8 cellular contexts compared by ENCODE assay signal in the genomic region with DNA sequence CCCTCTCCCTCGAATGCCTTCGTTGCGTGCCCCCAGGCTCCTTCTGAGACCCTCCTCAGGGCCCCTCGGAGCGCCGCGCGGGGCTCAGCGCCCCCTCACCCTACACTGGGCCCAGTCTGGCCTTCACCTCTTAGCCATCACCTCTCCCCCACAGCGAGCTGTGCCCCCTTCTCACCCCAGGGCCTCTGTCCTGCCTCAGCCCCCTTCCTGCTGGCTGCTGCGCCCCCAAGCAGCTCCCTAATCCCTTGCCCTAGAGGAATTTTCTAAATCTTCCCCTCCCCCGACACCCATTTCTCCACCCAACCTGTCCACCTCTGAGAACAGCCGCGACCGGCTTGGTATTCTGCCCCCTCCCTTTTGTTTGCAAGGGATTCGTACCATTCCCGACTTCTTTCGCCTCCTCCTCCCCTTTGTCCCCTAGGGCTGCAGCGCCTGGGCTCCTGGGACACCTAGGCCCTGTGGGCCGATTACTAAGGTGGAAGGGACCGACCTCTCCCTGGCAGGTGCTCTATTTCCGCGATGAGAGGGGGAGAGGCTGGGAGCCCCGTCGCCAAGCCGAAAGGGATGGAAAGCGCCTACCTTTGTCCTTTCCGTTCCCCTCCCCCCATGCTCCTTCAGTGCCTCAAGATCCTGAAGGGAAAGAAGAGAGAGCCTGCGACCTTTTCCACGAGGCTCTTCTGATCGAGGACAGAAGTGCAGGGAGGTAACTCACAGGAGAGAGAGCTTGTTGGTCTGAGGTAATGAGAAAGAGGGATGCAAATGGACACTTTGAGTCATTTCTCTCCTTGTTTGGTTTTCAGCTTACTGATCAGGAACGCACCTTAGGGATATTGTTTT. TPM values are rescaled to one million over a fixed set of nuclear protein-coding genes. Genes with fewer than 3 reads are reported as not detected.
A peak's percentile ranks its signal among the peaks of the same experiment; 100 is the strongest.
DNase-seq lines count a peak whose midpoint lies in the region; ATAC-seq and TF ChIP-seq lines count a peak whose summit lies in the region.

No MANE protein-coding gene starts in this region.

- H3K9me3 Mint-ChIP-seq in CD8-positive, alpha-beta memory T cell = no peaks in the 10 kb centered on the region
- no peaks in the 10 kb centered on the region for H3K9me3 Mint-ChIP-seq in activated CD8-positive, alpha-beta T cell treated with anti-CD3 and anti-CD28 coated beads for 36 hours
- no peaks in the 10 kb centered on the region for H3K9me3 Mint-ChIP-seq in stimulated activated naive B cell treated with anti-CD40 and anti-IgM and Interleukin-4, amounts not matched to agents 10 μg/mL and 1 μg/mL and 100 μg/mL, for 72 hours

- peak; percentile 37 for ATAC-seq in HG02852 (IDR thresholded peaks at IDR 0.05; ENCODE audit: unreplicated experiment)
- no peak for ATAC-seq in activated CD8-positive, alpha-beta T cell treated with anti-CD3 and anti-CD28 coated beads for 36 hours
- ATAC-seq in stimulated activated naive B cell treated with anti-CD40 and anti-IgM and Interleukin-4, amounts not matched to agents 10 μg/mL and 1 μg/mL and 100 μg/mL, for 72 hours (replicated peaks) = peak in 1 of 2 donors; percentile 41

- CTCF ChIA-PET in CD8-positive, alpha-beta memory T cell (lab: Charles Lee) = interaction anchor here (1.2 to 2.0 kb wide), 3 partner anchors 13 to 157 kb away, joined by 3 to 7 read pairs (median 3); no protein-coding TSS in a partner anchor
- CTCF ChIA-PET in activated CD8-positive, alpha-beta T cell treated with anti-CD3 and anti-CD28 coated beads for 36 hours (lab: Charles Lee) = interaction anchor here (0.6 to 2.1 kb wide), 5 partner anchors 20 to 514 kb away, joined by 3 to 8 read pairs (median 3); no protein-coding TSS in a partner anchor

- peak overlapping the region; percentile 77 to 94 (median 86) for H3K27ac Mint-ChIP-seq in CD8-positive, alpha-beta memory T cell
- H3K27ac Mint-ChIP-seq in activated CD8-positive, alpha-beta T cell treated with anti-CD3 and anti-CD28 coated beads for 36 hours = peak overlapping the region; percentile 86
- peak overlapping the region; percentile 63 for H3K27ac Mint-ChIP-seq in stimulated activated naive B cell treated with anti-CD40 and anti-IgM and Interleukin-4, amounts not matched to agents 10 μg/mL and 1 μg/mL and 100 μg/mL, for 72 hours

- POLR2A ChIA-PET in CD8-positive, alpha-beta memory T cell (lab: Charles Lee) = no interaction called here
- POLR2A ChIA-PET in activated CD8-positive, alpha-beta T cell treated with anti-CD3 and anti-CD28 coated beads for 36 hours (lab: Charles Lee) = interaction anchor here (0.7 to 1.5 kb wide), 5 partner anchors 11 to 102 kb away, joined by 3 to 4 read pairs (median 3); a partner anchor contains a TSS

- H3K27me3 ChIP-seq in CD8-positive, alpha-beta memory T cell (ENCODE audit: insufficient read depth, low read length, poor library complexity, severe bottlenecking) = no peaks in the 10 kb centered on the region
- no peaks in the 10 kb centered on the region for H3K27me3 ChIP-seq in iPS DF 6.9 (ENCODE audit: control insufficient read depth, insufficient read depth, low read length)

- peak overlapping the region; percentile 74 to 92 (median 86) for H3K4me3 Mint-ChIP-seq in CD8-positive, alpha-beta memory T cell
- peak overlapping the region; percentile 82 for H3K4me3 Mint-ChIP-seq in activated CD8-positive, alpha-beta T cell treated with anti-CD3 and anti-CD28 coated beads for 36 hours
- peak overlapping the region; percentile 79 to 84 for H3K4me3 Mint-ChIP-seq in stimulated activated naive B cell treated with anti-CD40 and anti-IgM and Interleukin-4, amounts not matched to agents 10 μg/mL and 1 μg/mL and 100 μg/mL, for 72 hours

- no peaks in the 10 kb centered on the region for H3K36me3 ChIP-seq in CD8-positive, alpha-beta memory T cell (ENCODE audit: insufficient read depth, low read length)
- H3K36me3 ChIP-seq in iPS DF 6.9 (ENCODE audit: control insufficient read depth, insufficient read depth, low read length) = no peaks in the 10 kb centered on the region

- H3K4me3 ChIP-seq in CD8-positive, alpha-beta memory T cell (ENCODE audit: low read length) = peak overlapping the region; percentile 59
- peak overlapping the region; percentile 96 for H3K4me3 ChIP-seq in iPS DF 6.9 (ENCODE audit: low read length)

- H3K9me3 ChIP-seq in CD8-positive, alpha-beta memory T cell (ENCODE audit: low read length) = no peaks in the 10 kb centered on the region
- no peaks in the 10 kb centered on the region for H3K9me3 ChIP-seq in iPS DF 6.9 (ENCODE audit: control insufficient read depth, insufficient read depth, low read length)

- H3K4me1 ChIP-seq in CD8-positive, alpha-beta memory T cell (ENCODE audit: insufficient read depth, low read length) = peaks cover 13% of the 10 kb centered on the region
- peaks cover 5% of the 10 kb centered on the region; the same call in 1 of the 2 replicates for H3K4me1 ChIP-seq in iPS DF 6.9 (ENCODE audit: control insufficient read depth, insufficient read depth, low read length)

- intact Hi-C loops in activated CD8-positive, alpha-beta T cell treated with anti-CD3 and anti-CD28 coated beads for 36 hours (cut with micrococcal nuclease) = no loop called here

- no peak for TF ChIP-seq CTCF in activated CD8-positive, alpha-beta T cell treated with anti-CD3 and anti-CD28 coated beads for 36 hours (IDR thresholded peaks at IDR 0.05)

- no peak for DNase-seq in CD8-positive, alpha-beta memory T cell
- peak; percentile 3 for DNase-seq in activated CD8-positive, alpha-beta T cell treated with anti-CD3 and anti-CD28 coated beads for 36 hours
- DNase-seq in iPS DF 6.9 (ENCODE audit: low read depth, low spot score) = no peak
- no peak for DNase-seq in stimulated activated naive B cell treated with anti-CD40 and anti-IgM and Interleukin-4, amounts not matched to agents 10 μg/mL and 1 μg/mL and 100 μg/mL, for 72 hours
- no peak for DNase-seq in central memory CD4-positive, alpha-beta T cell
- no peak for DNase-seq in activated CD8-positive, alpha-beta memory T cell treated with anti-CD3 and anti-CD28 coated beads, Interleukin-2, amount 50 U/mL, for 4 hours
- DNase-seq in activated CD4-positive, alpha-beta T cell treated with anti-CD3 and anti-CD28 coated beads for 1 hour = no peak

- peaks cover 0 to 8% of the 10 kb centered on the region in 2 donors for H3K27me3 Mint-ChIP-seq in CD8-positive, alpha-beta memory T cell
- no peaks in the 10 kb centered on the region for H3K27me3 Mint-ChIP-seq in activated CD8-positive, alpha-beta T cell treated with anti-CD3 and anti-CD28 coated beads for 36 hours
- peaks cover 0 to 7% of the 10 kb centered on the region in 2 donors for H3K27me3 Mint-ChIP-seq in stimulated activated naive B cell treated with anti-CD40 and anti-IgM and Interleukin-4, amounts not matched to agents 10 μg/mL and 1 μg/mL and 100 μg/mL, for 72 hours

- no CpG with 5 or more reads among the region's 32 CpGs for WGBS in iPS DF 6.9 (ENCODE audit: insufficient coverage, insufficient read length)

- H3K27ac ChIP-seq in CD8-positive, alpha-beta memory T cell (ENCODE audit: low read depth, low read length) = peak overlapping the region; percentile 70
- no peak overlapping the region for H3K27ac ChIP-seq in iPS DF 6.9 (ENCODE audit: low read length)

- H3K36me3 Mint-ChIP-seq in CD8-positive, alpha-beta memory T cell = peaks cover 0 to 23% (median 3%) of the 10 kb centered on the region in 3 donors
- peaks cover 8% of the 10 kb centered on the region for H3K36me3 Mint-ChIP-seq in activated CD8-positive, alpha-beta T cell treated with anti-CD3 and anti-CD28 coated beads for 36 hours (ENCODE audit: low read depth)
- H3K36me3 Mint-ChIP-seq in stimulated activated naive B cell treated with anti-CD40 and anti-IgM and Interleukin-4, amounts not matched to agents 10 μg/mL and 1 μg/mL and 100 μg/mL, for 72 hours = no peaks in the 10 kb centered on the region

- H3K4me1 Mint-ChIP-seq in CD8-positive, alpha-beta memory T cell = peaks cover 36 to 58% (median 39%) of the 10 kb centered on the region in 3 donors
- H3K4me1 Mint-ChIP-seq in activated CD8-positive, alpha-beta T cell treated with anti-CD3 and anti-CD28 coated beads for 36 hours (ENCODE audit: low read depth) = peaks cover 39% of the 10 kb centered on the region
- peaks cover 28 to 49% of the 10 kb centered on the region in 2 donors for H3K4me1 Mint-ChIP-seq in stimulated activated naive B cell treated with anti-CD40 and anti-IgM and Interleukin-4, amounts not matched to agents 10 μg/mL and 1 μg/mL and 100 μg/mL, for 72 hours

RNA-seq across cellular contexts. Expression of a gene that starts 10.9 kb away (rescaled TPM):
- 10 to 100 TPM; 28.1 to 30.4 TPM for total RNA-seq in CD8-positive, alpha-beta memory T cell
- 13.5 TPM for polyA plus RNA-seq in CD8-positive, alpha-beta memory T cell
- total RNA-seq in activated CD8-positive, alpha-beta T cell treated with anti-CD3 and anti-CD28 coated beads for 36 hours = 10 to 100 TPM; 24.8 to 27.3 TPM

RNA-seq across cellular contexts. Expression of a gene that starts 32.5 kb away (rescaled TPM):
- under 1 TPM in 1 of 2 experiments, not detected in 1; 0.09 TPM for total RNA-seq in CD8-positive, alpha-beta memory T cell
- not detected for polyA plus RNA-seq in CD8-positive, alpha-beta memory T cell
- total RNA-seq in activated CD8-positive, alpha-beta T cell treated with anti-CD3 and anti-CD28 coated beads for 36 hours = not detected
